ENCODE assay signal across 11 cellular contexts in the genomic region with DNA sequence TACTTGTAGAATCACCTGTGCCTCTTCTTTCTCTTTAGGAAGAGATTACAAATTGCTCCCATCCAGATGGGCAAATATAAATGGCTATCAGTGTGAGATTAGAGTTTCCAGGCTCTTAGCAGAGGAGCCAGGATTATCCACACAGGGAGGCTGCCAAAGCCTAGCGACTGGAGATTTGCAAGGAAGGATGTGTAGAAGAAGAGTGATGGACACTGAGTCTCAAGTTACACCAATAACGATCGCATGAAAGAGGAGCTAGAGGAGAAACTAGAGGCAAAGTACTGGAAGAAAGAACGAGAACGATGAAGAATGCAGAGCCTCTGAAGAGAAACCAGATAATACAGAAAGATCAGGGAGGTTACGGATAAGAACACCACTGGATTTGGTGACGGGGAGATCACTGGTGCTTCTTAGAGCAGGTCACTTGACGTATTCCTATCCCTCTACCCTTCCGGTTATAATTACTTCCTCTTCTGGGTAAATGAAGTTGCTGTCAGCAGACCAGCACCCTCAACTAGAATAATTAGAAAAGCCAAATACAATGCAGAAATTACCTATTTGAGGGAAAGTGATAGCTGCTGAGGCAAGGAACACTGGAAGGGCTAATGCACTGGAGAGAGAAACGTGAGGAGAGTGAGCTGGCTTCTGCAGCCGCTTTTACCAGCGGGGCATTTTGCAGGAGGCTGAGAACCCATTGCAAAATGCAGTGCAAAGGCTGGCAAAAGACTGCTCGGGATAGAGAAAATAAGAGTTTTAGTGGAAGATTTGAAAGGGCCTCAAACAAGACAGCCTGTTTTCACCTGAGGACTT.
DNase-seq lines count a peak whose midpoint lies in the region; TF ChIP-seq lines count a peak whose summit lies in the region.
"Had no signal": no experiment of that assay in that cellular context is flagged by ENCODE, and none has a peak within 500 bp of the region (broad histone marks: within the 10 kb centered on the region; RNA-seq: fewer than 3 reads in every experiment).

No MANE protein-coding gene starts in this region.

- H3K36me3 Mint-ChIP-seq in dendritic cell treated with granulocyte-macrophage colony-stimulating factor and Interleukin-4, amounts not matched to agents 40 ng/mL and 50 ng/mL, for 4 days (ENCODE audit: low read depth) = no peaks in the 10 kb centered on the region

- H3K36me3 ChIP-seq in DOHH2 (ENCODE audit: control insufficient read depth, low read length) = no peaks in the 10 kb centered on the region
- H3K36me3 ChIP-seq in osteoblast (ENCODE audit: insufficient read depth, low read length) = no peaks in the 10 kb centered on the region
- no peaks in the 10 kb centered on the region for H3K36me3 ChIP-seq in MG63
- H3K36me3 ChIP-seq in esophagus squamous epithelium = no peaks in the 10 kb centered on the region
- H3K36me3 ChIP-seq in sigmoid colon = no peaks in the 10 kb centered on the region
- H3K36me3 ChIP-seq: lower lobe of right lung had no signal

- H4K20me1 ChIP-seq in DOHH2 (ENCODE audit: control insufficient read depth, insufficient read depth, low read depth, low read length) (no peaks in the 10 kb centered on the region), osteoblast (ENCODE audit: insufficient read depth, low read length) (no peaks in the 10 kb centered on the region)

- no peaks in the 10 kb centered on the region for H3K9me2 ChIP-seq in DOHH2 (replicated peaks; ENCODE audit: control insufficient read depth, low read length)

- H3K4me2 ChIP-seq in DOHH2 (ENCODE audit: low read length) = peak overlapping the region; percentile 35
- peak overlapping the region; percentile 65 for H3K4me2 ChIP-seq in osteoblast (ENCODE audit: insufficient read depth, low read length)
- H3K4me2 ChIP-seq: KMS-11 had no signal

- H3F3A ChIP-seq in DOHH2 (ENCODE audit: control insufficient read depth, insufficient read depth) = no peaks in the 10 kb centered on the region

- 75 to 78% methylated on average over 13 of the region's 13 CpGs for WGBS in esophagus squamous epithelium, 2 donors
- WGBS in sigmoid colon, 2 donors = 46 to 64% methylated on average over 13 of the region's 13 CpGs

- TF ChIP-seq EP300 in sigmoid colon (IDR thresholded peaks at IDR 0.05) = no peak

- no peak for TF ChIP-seq CTCF in DOHH2 (IDR thresholded peaks at IDR 0.05; ENCODE audit: low read depth, low read length, poor library complexity, severe bottlenecking)
- TF ChIP-seq CTCF in osteoblast (IDR thresholded peaks at IDR 0.05; ENCODE audit: extremely low read depth, low read depth, low read length) = no peak
- no peak for TF ChIP-seq CTCF in esophagus squamous epithelium (IDR thresholded peaks at IDR 0.05)
- TF ChIP-seq CTCF in sigmoid colon (IDR thresholded peaks at IDR 0.05) = no peak

- intact Hi-C loops in dendritic cell treated with granulocyte-macrophage colony-stimulating factor and Interleukin-4, amounts not matched to agents 40 ng/mL and 50 ng/mL, for 4 days (cut with micrococcal nuclease) = loop anchor here (5.0 kb wide), 1 partner anchor 40 kb away; no protein-coding TSS in a partner anchor
- intact Hi-C loops in esophagus squamous epithelium (cut with DNase I) (no loop called here), sigmoid colon (cut with DNase I) (no loop called here)

- H3K9me3 ChIP-seq in DOHH2 (ENCODE audit: control insufficient read depth, insufficient read depth, low read length) (no peaks in the 10 kb centered on the region), osteoblast (ENCODE audit: low read depth, low read length) (no peaks in the 10 kb centered on the region), MG63 (no peaks in the 10 kb centered on the region), esophagus squamous epithelium (no peaks in the 10 kb centered on the region), sigmoid colon (no peaks in the 10 kb centered on the region)
- H3K9me3 ChIP-seq: lower lobe of right lung had no signal

- H3K9me3 Mint-ChIP-seq in dendritic cell treated with granulocyte-macrophage colony-stimulating factor and Interleukin-4, amounts not matched to agents 40 ng/mL and 50 ng/mL, for 4 days = peaks cover 15% of the 10 kb centered on the region
- H3K9me3 Mint-ChIP-seq: activated T-cell treated with anti-CD3 and anti-CD28 coated beads, Interleukin-2, amount 50 U/mL, for 4 hours had no signal

- H3K27ac ChIP-seq in DOHH2 (ENCODE audit: low read depth, low read length) = no peak overlapping the region
- peak overlapping the region; percentile 63 for H3K27ac ChIP-seq in osteoblast (ENCODE audit: low read depth, low read length)
- H3K27ac ChIP-seq in esophagus squamous epithelium = no peak overlapping the region
- H3K27ac ChIP-seq in sigmoid colon = no peak overlapping the region
- H3K27ac ChIP-seq: KMS-11, lower lobe of right lung had no signal

- H3K4me1 Mint-ChIP-seq in dendritic cell treated with granulocyte-macrophage colony-stimulating factor and Interleukin-4, amounts not matched to agents 40 ng/mL and 50 ng/mL, for 4 days (ENCODE audit: low read depth) = peaks cover 45% of the 10 kb centered on the region

- no peaks in the 10 kb centered on the region for H3K27me3 ChIP-seq in DOHH2 (ENCODE audit: control insufficient read depth, low read length)
- H3K27me3 ChIP-seq in osteoblast (ENCODE audit: insufficient read depth, low read length) = no peaks in the 10 kb centered on the region
- H3K27me3 ChIP-seq in MG63 = no peaks in the 10 kb centered on the region
- H3K27me3 ChIP-seq in esophagus squamous epithelium = no peaks in the 10 kb centered on the region
- no peaks in the 10 kb centered on the region for H3K27me3 ChIP-seq in sigmoid colon

- no peaks in the 10 kb centered on the region for H3K27me3 Mint-ChIP-seq in dendritic cell treated with granulocyte-macrophage colony-stimulating factor and Interleukin-4, amounts not matched to agents 40 ng/mL and 50 ng/mL, for 4 days

- peak overlapping the region; percentile 39 for H3K4me3 Mint-ChIP-seq in dendritic cell treated with granulocyte-macrophage colony-stimulating factor and Interleukin-4, amounts not matched to agents 40 ng/mL and 50 ng/mL, for 4 days
- H3K4me3 Mint-ChIP-seq: activated T-cell treated with anti-CD3 and anti-CD28 coated beads, Interleukin-2, amount 50 U/mL, for 4 hours had no signal

- H3K4me1 ChIP-seq in DOHH2 (ENCODE audit: control insufficient read depth, low read length) (peaks cover 61% of the 10 kb centered on the region), osteoblast (ENCODE audit: insufficient read depth, low read length) (peaks cover 29% of the 10 kb centered on the region), esophagus squamous epithelium (peaks cover 0 to 11% (median 0%) of the 10 kb centered on the region in 3 donors), sigmoid colon (no peaks in the 10 kb centered on the region)

- H2AFZ ChIP-seq in osteoblast (ENCODE audit: low read length) = peak overlapping the region; percentile 68

- peak; percentile 95 for DNase-seq in NCI-H82 (lab: John Stamatoyannopoulos, UW)
- no peak for DNase-seq in osteoblast (ENCODE audit: insufficient read length, low spot score, missing footprints)
- no peak for DNase-seq in MG63
- no peak for DNase-seq in esophagus squamous epithelium (lab: John Stamatoyannopoulos, UW)
- DNase-seq in GF-D8 (lab: John Stamatoyannopoulos, UW) = no peak
- DNase-seq in sigmoid colon = no peak
- DNase-seq: activated T-cell treated with anti-CD3 and anti-CD28 coated beads, Interleukin-2, amount 50 U/mL, for 4 hours; lower lobe of right lung had no signal

- H3K4me3 ChIP-seq in DOHH2 (ENCODE audit: low read length) (0 out of 2 replicates have a peak overlapping the region, but pooled peaks have one; percentile 3), osteoblast (ENCODE audit: insufficient read depth, low read length) (peak overlapping the region; percentile 45), MG63 (no peak overlapping the region), esophagus squamous epithelium (no peak overlapping the region), sigmoid colon (no peak overlapping the region)
- H3K4me3 ChIP-seq: lower lobe of right lung had no signal

- H3K79me2 ChIP-seq in DOHH2 (ENCODE audit: control insufficient read depth, low read length) (no peaks in the 10 kb centered on the region), osteoblast (ENCODE audit: insufficient read depth, low read length) (no peaks in the 10 kb centered on the region)

- H3K27ac Mint-ChIP-seq in dendritic cell treated with granulocyte-macrophage colony-stimulating factor and Interleukin-4, amounts not matched to agents 40 ng/mL and 50 ng/mL, for 4 days = peak overlapping the region; percentile 77

- TF ChIP-seq POLR2A in esophagus squamous epithelium (IDR thresholded peaks at IDR 0.05) (no peak), sigmoid colon (IDR thresholded peaks at IDR 0.05) (no peak)

Comparison
In these comparisons a context has a peak if more than half of its experiments do, and no peak if none do; other contexts are left out.
1. H3K4me3 ChIP-seq: peak in DOHH2 (single experiment) and osteoblast (single experiment); none in MG63 (single experiment), esophagus squamous epithelium (0 of 4) and sigmoid colon (0 of 4).